In the genomic region with DNA sequence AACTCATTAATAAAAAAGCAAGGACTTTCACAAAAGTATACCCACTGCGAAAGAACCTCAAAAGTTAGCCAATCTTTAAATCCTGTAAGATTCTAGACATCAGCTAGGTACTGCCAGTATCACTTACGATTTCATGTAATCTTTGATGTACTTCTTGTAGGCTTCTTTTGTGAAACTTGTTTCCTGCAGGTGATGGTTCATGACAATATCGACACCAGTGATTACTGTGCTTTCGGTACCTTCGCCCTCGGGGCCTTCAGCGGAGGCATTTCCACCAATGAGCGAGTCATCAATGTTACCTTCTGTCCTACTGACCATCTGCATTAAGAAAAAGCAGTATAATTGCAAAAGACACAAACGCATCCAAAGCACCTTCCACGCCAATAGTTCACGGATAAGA, we compare ENCODE assay signal across 8 cellular contexts. TPM values are rescaled to one million over a fixed set of nuclear protein-coding genes. Genes with fewer than 3 reads are reported as not detected.
DNase-seq lines count a peak whose midpoint lies in the region; ATAC-seq, FAIRE-seq and TF ChIP-seq lines count a peak whose summit lies in the region.

No MANE protein-coding gene starts in this region.

- H3K4me3 Mint-ChIP-seq in type B pancreatic cell, result peak overlapping the region; percentile 97

- DNase-seq in activated effector memory CD4-positive, alpha-beta T cell treated with anti-CD3 and anti-CD28 coated beads, Interleukin-2, amount 50 U/mL, for 16 hours, result peak; percentile 80
- DNase-seq in activated effector memory CD4-positive, alpha-beta T cell treated with Interleukin-2 at 50 U/mL for 16 hours, result no peak
- DNase-seq in body of pancreas (no peak), type B pancreatic cell (ENCODE audit: extremely low spot score, unreplicated experiment) (no peak), RCC 7860 (ENCODE audit: low spot score) (no peak), putamen (ENCODE audit: low spot score) (no peak)

- FAIRE-seq in RCC 7860 (lab: Jason Lieb, UNC), result no peak

- H3K27me3 Mint-ChIP-seq in type B pancreatic cell, result no peaks in the 10 kb centered on the region

- H3K4me1 ChIP-seq in body of pancreas (peaks cover 50% of the 10 kb centered on the region), mononuclear cell (ENCODE audit: insufficient read depth, low read length) (peaks cover 58% of the 10 kb centered on the region)

- H3K4me3 ChIP-seq in body of pancreas (peak overlapping the region in 1 of 2 donors; percentile 48), mononuclear cell (ENCODE audit: low read length) (peak overlapping the region; percentile 91)

- H3K9me3 ChIP-seq in body of pancreas (no peaks in the 10 kb centered on the region), mononuclear cell (ENCODE audit: low read depth, low read length) (no peaks in the 10 kb centered on the region)

- H3K27ac ChIP-seq in body of pancreas, result peak overlapping the region; percentile 99 to 100 (median 100)

- peaks cover 16 to 20% of the 10 kb centered on the region in 2 donors for H3K36me3 ChIP-seq in body of pancreas (replicated peaks in 1 of 2; ENCODE audit: insufficient read depth in 1 of 2, low read depth in 2 of 2)

- ATAC-seq in body of pancreas (no peak), GM19455 (IDR thresholded peaks at IDR 0.05; ENCODE audit: unreplicated experiment) (no peak)

- no peak for TF ChIP-seq CTCF in body of pancreas (IDR thresholded peaks at IDR 0.05)
- TF ChIP-seq CTCF in type B pancreatic cell (conservative IDR thresholded peaks at IDR 0.05), result no peak

- TF ChIP-seq POLR2A in body of pancreas (IDR thresholded peaks at IDR 0.05), result no peak

- intact Hi-C loops in body of pancreas (cut with DNase I), result no loop called here

- peaks cover 58% of the 10 kb centered on the region for H3K36me3 Mint-ChIP-seq in type B pancreatic cell

- H3K9me3 Mint-ChIP-seq in type B pancreatic cell, result no peaks in the 10 kb centered on the region

- 3% methylated on average over 11 of the region's 11 CpGs for WGBS in body of pancreas, 2 donors

- peak overlapping the region; percentile 99 for H3K27ac Mint-ChIP-seq in type B pancreatic cell

- peaks cover 37% of the 10 kb centered on the region for H3K4me1 Mint-ChIP-seq in type B pancreatic cell (ENCODE audit: unreplicated experiment)

- H3K27me3 ChIP-seq in body of pancreas (no peaks in the 10 kb centered on the region), mononuclear cell (ENCODE audit: insufficient read depth, low read length) (no peaks in the 10 kb centered on the region)

RNA-seq across cellular contexts. Expression of a gene that starts 1.1 kb away (rescaled TPM):
- total RNA-seq in body of pancreas, result 1,000 to 10,000 TPM; 1,254 to 1,787 TPM
- total RNA-seq in mononuclear cell, result 8,838 TPM
- total RNA-seq in type B pancreatic cell (ENCODE audit: low replicate concordance), result 3,472 and 4,120 TPM in 2 replicates
